ENCODE assay signal across 9 cellular contexts in genomic region chr12:54759751-54760150, GRCh38.
DNase-seq lines count a peak whose midpoint lies in the region; ATAC-seq lines count a peak whose summit lies in the region.
"Had no signal": no experiment of that assay in that cellular context is flagged by ENCODE, and none has a peak within 500 bp of the region (broad histone marks: within the 10 kb centered on the region; RNA-seq: fewer than 3 reads in every experiment).

No MANE protein-coding gene starts in this region.

- no peaks in the 10 kb centered on the region for H3K36me3 ChIP-seq in CD8-positive, alpha-beta memory T cell (ENCODE audit: insufficient read depth, low read length)

- H3K4me3 ChIP-seq in CD8-positive, alpha-beta memory T cell (ENCODE audit: low read length): no peak overlapping the region

- H3K4me3 Mint-ChIP-seq in CD8-positive, alpha-beta memory T cell: no peak overlapping the region
- H3K4me3 Mint-ChIP-seq: activated B cell treated with CpG ODN at 0.5 μM for 24 hours had no signal

- CTCF ChIA-PET in CD8-positive, alpha-beta memory T cell (lab: Charles Lee): interaction anchor here (1.2 to 1.3 kb wide), 2 partner anchors 175 to 312 kb away, joined by 3 to 6 read pairs; no protein-coding TSS in a partner anchor

- POLR2A ChIA-PET in CD8-positive, alpha-beta memory T cell (lab: Charles Lee): no interaction called here

- no peak overlapping the region for H3K27ac ChIP-seq in CD8-positive, alpha-beta memory T cell (ENCODE audit: low read depth, low read length)

- no peaks in the 10 kb centered on the region for H3K4me1 ChIP-seq in CD8-positive, alpha-beta memory T cell (ENCODE audit: insufficient read depth, low read length)

- ATAC-seq in esophagus mucosa: no peak
- no peak for ATAC-seq in HG03095 (IDR thresholded peaks at IDR 0.05; ENCODE audit: unreplicated experiment)

- H3K27ac Mint-ChIP-seq in CD8-positive, alpha-beta memory T cell: no peak overlapping the region
- H3K27ac Mint-ChIP-seq: activated B cell treated with CpG ODN at 0.5 μM for 24 hours had no signal

- peaks cover 0 to 2% (median 0%) of the 10 kb centered on the region in 3 donors for H3K4me1 Mint-ChIP-seq in CD8-positive, alpha-beta memory T cell
- H3K4me1 Mint-ChIP-seq: activated B cell treated with CpG ODN at 0.5 μM for 24 hours had no signal

- peaks cover 0 to 13% (median 2%) of the 10 kb centered on the region in 3 donors for H3K36me3 Mint-ChIP-seq in CD8-positive, alpha-beta memory T cell

- H3K9me3 Mint-ChIP-seq in CD8-positive, alpha-beta memory T cell: peaks cover 6 to 16% (median 14%) of the 10 kb centered on the region in 5 donors

- DNase-seq in NCI-H1417 (lab: John Stamatoyannopoulos, UW) (peak; percentile 3 to 51 (median 15)), NCI-H1417 treated with DMSO at 0.1 percent for 48 hours (lab: John Stamatoyannopoulos, UW) (no peak), HPDE6-E6E7 (ENCODE audit: extremely low spot score) (peak; percentile 15), SHP77 (lab: John Stamatoyannopoulos, UW) (peak; percentile 54 to 60), islet precursor cell (peak; percentile 76)
- no peak for DNase-seq in CD8-positive, alpha-beta memory T cell
- DNase-seq: activated B cell treated with CpG ODN at 0.5 μM for 24 hours had no signal

- H3K9me3 ChIP-seq in CD8-positive, alpha-beta memory T cell (ENCODE audit: low read length): no peaks in the 10 kb centered on the region

- peaks cover 6 to 14% of the 10 kb centered on the region in 2 donors for H3K27me3 Mint-ChIP-seq in CD8-positive, alpha-beta memory T cell

- H3K27me3 ChIP-seq in CD8-positive, alpha-beta memory T cell (ENCODE audit: insufficient read depth, low read length, poor library complexity, severe bottlenecking): no peaks in the 10 kb centered on the region

Comparison
In these comparisons a context has a peak if more than half of its experiments do, and no peak if none do; other contexts are left out.
1. DNase-seq: peak in NCI-H1417 (3 of 3), HPDE6-E6E7 (single experiment), SHP77 (2 of 2) and islet precursor cell (single experiment); none in NCI-H1417 treated with DMSO at 0.1 percent for 48 hours (single experiment) and CD8-positive, alpha-beta memory T cell (0 of 5).